In genomic region chr1:206841609-206842323, GRCh38 we compare ENCODE assay signal across 33 cellular contexts. TPM values are rescaled to one million over a fixed set of nuclear protein-coding genes. Genes with fewer than 3 reads are reported as not detected.
"Had no signal": no experiment of that assay in that cellular context is flagged by ENCODE, and none has a peak within 500 bp of the region (broad histone marks: within the 10 kb centered on the region; RNA-seq: fewer than 3 reads in every experiment).

No MANE protein-coding gene starts in this region.

- H3K4me1 ChIP-seq: colonic mucosa, esophagus squamous epithelium, gastrocnemius medialis, lower lobe of right lung had no signal

- H3K4me3 ChIP-seq: colonic mucosa, esophagus squamous epithelium, gastrocnemius medialis, heart right ventricle, left lung, lower lobe of right lung, mucosa of descending colon had no signal

- H3K27me3 ChIP-seq: colonic mucosa, gastrocnemius medialis had no signal

- H3K9me3 ChIP-seq: colonic mucosa, esophagus squamous epithelium, gastrocnemius medialis, heart right ventricle, left lung, lower lobe of right lung, mucosa of descending colon had no signal

- H3K36me3 ChIP-seq: colonic mucosa, esophagus squamous epithelium, gastrocnemius medialis, heart right ventricle, left lung, lower lobe of right lung had no signal

- ATAC-seq: effector memory CD8-positive, alpha-beta T cell; gastrocnemius medialis; heart right ventricle; left cardiac atrium; left lung; left ventricle myocardium superior; lower lobe of right lung; mucosa of descending colon had no signal

- H3K36me3 Mint-ChIP-seq: immature natural killer cell, mesothelial cell of epicardium, naive B cell had no signal

- H3K27ac ChIP-seq: colonic mucosa, esophagus squamous epithelium, gastrocnemius medialis, heart right ventricle, left lung, lower lobe of right lung had no signal

- FAIRE-seq: endometrium, kidney had no signal

- DNase-seq: colonic mucosa; cortex of kidney; effector CD8-positive, alpha-beta T cell; effector memory CD8-positive, alpha-beta T cell; endodermal cell; esophagus squamous epithelium; foreskin fibroblast; foreskin melanocyte; gastrocnemius medialis; glutamatergic neuron; heart right ventricle; hypothalamus; immature natural killer cell; kidney; left cardiac atrium; left lung; left ventricle myocardium superior; lower lobe of right lung; mesenchymal stem cell; mucosa of descending colon; naive B cell had no signal

- H3K27ac Mint-ChIP-seq: dendritic cell treated with granulocyte-macrophage colony-stimulating factor and Interleukin-4, amounts not matched to agents 40 ng/mL and 50 ng/mL, for 4 days; effector memory CD8-positive, alpha-beta T cell; endodermal cell; immature natural killer cell; mesothelial cell of epicardium had no signal

- H3K4me3 Mint-ChIP-seq: dendritic cell treated with granulocyte-macrophage colony-stimulating factor and Interleukin-4, amounts not matched to agents 40 ng/mL and 50 ng/mL, for 4 days; effector memory CD8-positive, alpha-beta T cell; endodermal cell; immature natural killer cell; mesothelial cell of epicardium; naive B cell had no signal

- H3K9me3 Mint-ChIP-seq: dendritic cell treated with granulocyte-macrophage colony-stimulating factor and Interleukin-4, amounts not matched to agents 40 ng/mL and 50 ng/mL, for 4 days; effector memory CD8-positive, alpha-beta T cell; endodermal cell; immature natural killer cell; mesothelial cell of epicardium; naive B cell had no signal

- H3K4me1 Mint-ChIP-seq: immature natural killer cell, mesothelial cell of epicardium, naive B cell had no signal

RNA-seq across cellular contexts. Expression of gene IL20, which starts 23.7 kb away (rescaled TPM):
- total RNA-seq: chondrocyte, colonic mucosa, dermis microvascular lymphatic vessel endothelial cell, endodermal cell, epithelial cell of proximal tubule, gastrocnemius medialis, glomerular endothelial cell, heart right ventricle, kidney, left cardiac atrium, left lung, left ventricle myocardium superior, lower leg skin, lower lobe of right lung, lung microvascular endothelial cell, mesenteric fat pad, mesothelial cell of epicardium, mucosa of descending colon, myocyte had no signal
- polyA plus RNA-seq: heart right ventricle, immature natural killer cell had no signal

RNA-seq across cellular contexts. Expression of gene IL24, which starts 55.5 kb away (rescaled TPM):
- total RNA-seq: chondrocyte, colonic mucosa, dermis microvascular lymphatic vessel endothelial cell, endodermal cell, esophagus squamous epithelium, gastrocnemius medialis, glomerular endothelial cell, heart right ventricle, kidney, left cardiac atrium, left ventricle myocardium superior, lower leg skin, lower lobe of right lung, lung microvascular endothelial cell, mesenteric fat pad, mesothelial cell of epicardium, mucosa of descending colon, myocyte had no signal
- polyA plus RNA-seq: esophagus had no signal
